ENCODE assay signal across 8 cellular contexts in the genomic region with DNA sequence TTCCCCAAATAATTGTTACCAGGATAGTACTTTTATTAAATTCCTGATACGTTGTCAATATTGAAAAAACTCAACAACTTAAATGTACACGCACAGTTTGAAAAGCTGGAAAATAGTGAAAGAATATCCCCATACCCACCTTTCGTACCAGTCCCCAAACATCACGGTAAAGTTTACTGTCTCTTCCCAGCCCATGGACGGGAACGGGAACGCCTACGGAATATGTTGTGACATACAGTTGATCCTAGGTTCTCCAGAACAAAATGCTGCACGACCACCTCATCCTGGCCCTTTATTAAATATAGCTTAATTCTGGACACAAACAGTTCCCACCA. TPM values are rescaled to one million over a fixed set of nuclear protein-coding genes. Genes with fewer than 3 reads are reported as not detected.
DNase-seq lines count a peak whose midpoint lies in the region; ATAC-seq lines count a peak whose summit lies in the region.

No MANE protein-coding gene starts in this region.

- peaks cover 4% of the 10 kb centered on the region for H3K36me3 ChIP-seq in CD4-positive, CD25-positive, alpha-beta regulatory T cell (ENCODE audit: control insufficient read depth, insufficient read depth, low read length)
- peaks cover 36% of the 10 kb centered on the region for H3K36me3 ChIP-seq in KOPT-K1 (ENCODE audit: insufficient read depth, low read length)
- H3K36me3 ChIP-seq in mucosa of stomach (ENCODE audit: control insufficient read depth, insufficient read depth, low read length): no peaks in the 10 kb centered on the region

- peaks cover 16 to 31% (median 24%) of the 10 kb centered on the region in 4 donors for H3K4me1 Mint-ChIP-seq in CD4-positive, CD25-positive, alpha-beta regulatory T cell

- intact Hi-C loops in posterior cingulate gyrus (cut with DNase I): no loop called here

- ATAC-seq in CD4-positive, CD25-positive, alpha-beta regulatory T cell (ENCODE audit: low read depth in 2 of 2): no peak
- ATAC-seq in GM18909 (IDR thresholded peaks at IDR 0.05; ENCODE audit: poor library complexity, unreplicated experiment): no peak
- ATAC-seq in GM21515 (IDR thresholded peaks at IDR 0.05; ENCODE audit: unreplicated experiment): no peak

- peak overlapping the region; percentile 70 for H3K27ac ChIP-seq in CD4-positive, CD25-positive, alpha-beta regulatory T cell (ENCODE audit: insufficient read depth, low read length, poor library complexity, severe bottlenecking)
- H3K27ac ChIP-seq in KOPT-K1 (ENCODE audit: low read depth, low read length, poor library complexity, severe bottlenecking) (peak overlapping the region; percentile 61), cingulate gyrus (ENCODE audit: low read depth, low read length) (peak overlapping the region; percentile 85)

- peak overlapping the region; percentile 89 to 95 (median 91) for H3K4me3 Mint-ChIP-seq in CD4-positive, CD25-positive, alpha-beta regulatory T cell

- H3K4me3 ChIP-seq in CD4-positive, CD25-positive, alpha-beta regulatory T cell (ENCODE audit: low read depth, low read length): peak overlapping the region; percentile 93
- peak overlapping the region; percentile 90 for H3K4me3 ChIP-seq in mucosa of stomach (ENCODE audit: low read length)

- H3K9ac ChIP-seq in mucosa of stomach (ENCODE audit: low read length): peak overlapping the region; percentile 92

- peaks cover 24% of the 10 kb centered on the region for H3K4me1 ChIP-seq in CD4-positive, CD25-positive, alpha-beta regulatory T cell (ENCODE audit: control insufficient read depth, insufficient read depth, low read length, poor library complexity, severe bottlenecking)
- no peaks in the 10 kb centered on the region for H3K4me1 ChIP-seq in mucosa of stomach (ENCODE audit: control insufficient read depth, insufficient read depth, low read length)

- peaks cover 7% of the 10 kb centered on the region for H3K36me3 Mint-ChIP-seq in CD4-positive, CD25-positive, alpha-beta regulatory T cell

- H3K9me3 Mint-ChIP-seq in CD4-positive, CD25-positive, alpha-beta regulatory T cell: no peaks in the 10 kb centered on the region

- H3K27me3 ChIP-seq in CD4-positive, CD25-positive, alpha-beta regulatory T cell (ENCODE audit: control insufficient read depth, insufficient read depth, low read length): no peaks in the 10 kb centered on the region
- no peaks in the 10 kb centered on the region for H3K27me3 ChIP-seq in mucosa of stomach (ENCODE audit: control insufficient read depth, insufficient read depth, low read length)

- H3K27ac Mint-ChIP-seq in CD4-positive, CD25-positive, alpha-beta regulatory T cell: peak overlapping the region; percentile 63 to 90 (median 90)

- DNase-seq in CD4-positive, CD25-positive, alpha-beta regulatory T cell: no peak
- DNase-seq in 8988T (no peak), posterior cingulate gyrus (no peak)

- no peaks in the 10 kb centered on the region for H3K9me3 ChIP-seq in CD4-positive, CD25-positive, alpha-beta regulatory T cell (ENCODE audit: control insufficient read depth in 2 of 2, low read length in 2 of 2)
- H3K9me3 ChIP-seq in KOPT-K1 (ENCODE audit: insufficient read depth, low read length, poor library complexity, severe bottlenecking) (no peaks in the 10 kb centered on the region), mucosa of stomach (ENCODE audit: control insufficient read depth, low read length) (no peaks in the 10 kb centered on the region)

- no peaks in the 10 kb centered on the region for H3K27me3 Mint-ChIP-seq in CD4-positive, CD25-positive, alpha-beta regulatory T cell

RNA-seq across cellular contexts. Expression of gene BCAP29, which starts 0.5 kb away (rescaled TPM):
- total RNA-seq in CD4-positive, CD25-positive, alpha-beta regulatory T cell: 15.5 TPM
- polyA plus RNA-seq in CD4-positive, CD25-positive, alpha-beta regulatory T cell: 10 to 100 TPM; 29.6 to 47.4 (median 35.5) TPM

RNA-seq across cellular contexts. Expression of gene DUS4L, which starts 15.7 kb away (rescaled TPM):
- total RNA-seq in CD4-positive, CD25-positive, alpha-beta regulatory T cell: 6.9 TPM
- 1 to 10 TPM; 4.4 to 5.0 (median 4.7) TPM for polyA plus RNA-seq in CD4-positive, CD25-positive, alpha-beta regulatory T cell

RNA-seq across cellular contexts. Expression of gene COG5, which starts 15.8 kb away (rescaled TPM):
- 68.2 TPM for total RNA-seq in CD4-positive, CD25-positive, alpha-beta regulatory T cell
- polyA plus RNA-seq in CD4-positive, CD25-positive, alpha-beta regulatory T cell: 10 to 100 TPM; 23.2 to 47.9 (median 31.0) TPM
